In genomic region chr4:127829014-127829413, GRCh38 we compare ENCODE assay signal across 15 cellular contexts. TPM values are rescaled to one million over a fixed set of nuclear protein-coding genes. Genes with fewer than 3 reads are reported as not detected.
DNase-seq lines count a peak whose midpoint lies in the region; ATAC-seq lines count a peak whose summit lies in the region.
"Had no signal": no experiment of that assay in that cellular context is flagged by ENCODE, and none has a peak within 500 bp of the region (broad histone marks: within the 10 kb centered on the region; RNA-seq: fewer than 3 reads in every experiment).

No MANE protein-coding gene starts in this region.

- H3K9me3 ChIP-seq in right cardiac atrium (ENCODE audit: control insufficient read depth, low read length) = no peaks in the 10 kb centered on the region
- H3K9me3 ChIP-seq: MG63, transverse colon had no signal

- H3K27me3 Mint-ChIP-seq in T-cell = peaks cover 6 to 9% of the 10 kb centered on the region in 2 donors

- no peak overlapping the region for H3K27ac ChIP-seq in right cardiac atrium (ENCODE audit: low read length)
- H3K27ac ChIP-seq: transverse colon had no signal

- no peak overlapping the region for H3K27ac Mint-ChIP-seq in T-cell

- H3K4me3 ChIP-seq in right cardiac atrium (ENCODE audit: low read length) = no peak overlapping the region
- H3K4me3 ChIP-seq: MG63, transverse colon had no signal

- no peaks in the 10 kb centered on the region for H3K4me1 Mint-ChIP-seq in T-cell

- H3K4me1 ChIP-seq in right cardiac atrium (ENCODE audit: control insufficient read depth, insufficient read depth, low read length) = no peaks in the 10 kb centered on the region
- H3K4me1 ChIP-seq: transverse colon had no signal

- H3K36me3 Mint-ChIP-seq in T-cell = no peaks in the 10 kb centered on the region

- intact Hi-C loops in right cardiac atrium (cut with DNase I) = no loop called here

- POLR2A ChIA-PET in T-cell (lab: Charles Lee) = no interaction called here

- no peak for DNase-seq in DMS153 treated with DMSO at 0.1 percent for 48 hours (lab: John Stamatoyannopoulos, UW; ENCODE audit: unreplicated experiment)
- no peak for DNase-seq in stimulated activated CD4-positive, alpha-beta T cell treated with anti-CD3 and anti-CD28 coated beads, Interleukin-4, amount 100 ng/mL, for 1 hour
- DNase-seq in T-cell = no peak
- DNase-seq in right cardiac atrium = no peak
- DNase-seq: activated gamma-delta T cell treated with Interleukin-2 at 50 U/mL for 16 hours; central memory CD4-positive, alpha-beta T cell; GDM1; MG63; NCI-H524; transverse colon had no signal

- H3K9me3 Mint-ChIP-seq in T-cell = no peaks in the 10 kb centered on the region

- peak; percentile 79 for ATAC-seq in GM18511 (IDR thresholded peaks at IDR 0.05; ENCODE audit: unreplicated experiment)
- peak; percentile 92 for ATAC-seq in GM21360 (IDR thresholded peaks at IDR 0.05; ENCODE audit: unreplicated experiment)
- ATAC-seq in HG02938 (IDR thresholded peaks at IDR 0.05; ENCODE audit: unreplicated experiment) = peak; percentile 82
- ATAC-seq in HG03565 (IDR thresholded peaks at IDR 0.05; ENCODE audit: unreplicated experiment) = peak; percentile 86
- no peak for ATAC-seq in T-cell (replicated peaks in 1 of 4)
- no peak for ATAC-seq in right cardiac atrium
- ATAC-seq: esophagus mucosa had no signal

- H3K27me3 ChIP-seq in right cardiac atrium (ENCODE audit: control insufficient read depth, insufficient read depth) = no peaks in the 10 kb centered on the region
- H3K27me3 ChIP-seq: MG63, transverse colon had no signal

- no peak overlapping the region for H3K4me3 Mint-ChIP-seq in T-cell

- CTCF ChIA-PET in T-cell (lab: Charles Lee) = no interaction called here

RNA-seq across cellular contexts. Expression of gene HSPA4L, which starts 46.9 kb away (rescaled TPM):
- under 1 TPM in 3 of 5 donors, not detected in 2; 0.09 to 0.22 (median 0.16) TPM for total RNA-seq in T-cell
- 10 to 100 TPM in 2 of 4 donors, 1 to 10 TPM in 2; 5.9 to 12.4 (median 9.7) TPM for total RNA-seq in right cardiac atrium
- 2.1 TPM for polyA plus RNA-seq in right cardiac atrium

RNA-seq across cellular contexts. Expression of gene PLK4, which starts 51.7 kb away (rescaled TPM):
- total RNA-seq in T-cell = 1 to 10 TPM; 1.7 to 5.6 (median 1.9) TPM
- total RNA-seq in right cardiac atrium = 1 to 10 TPM in 1 of 4 donors, under 1 TPM in 3; 0.37 to 1.1 (median 0.66) TPM
- 0.52 TPM for polyA plus RNA-seq in right cardiac atrium

Comparison
In these comparisons a context has a peak if more than half of its experiments do, and no peak if none do; other contexts are left out.
1. ATAC-seq: peak in GM18511 (single experiment), GM21360 (single experiment), HG02938 (single experiment) and HG03565 (single experiment); none in T-cell (0 of 4) and right cardiac atrium (0 of 2).
2. RNA of gene HSPA4L, which starts 46.9 kb away (total RNA-seq): 5.9 to 12.4 TPM in right cardiac atrium; 0.09 to 0.22 TPM in T-cell; every median in the first group is over 4 times any median in the second.